ENCODE assay signal across 14 cellular contexts in genomic region chr1:224501836-224502235, GRCh38.
DNase-seq lines count a peak whose midpoint lies in the region; ATAC-seq and TF ChIP-seq lines count a peak whose summit lies in the region.
"Had no signal": no experiment of that assay in that cellular context is flagged by ENCODE, and none has a peak within 500 bp of the region (broad histone marks: within the 10 kb centered on the region; RNA-seq: fewer than 3 reads in every experiment).

No MANE protein-coding gene starts in this region.

- H3K4me3 Mint-ChIP-seq in osteocyte (ENCODE audit: unreplicated experiment), result no peak overlapping the region
- H3K4me3 Mint-ChIP-seq: memory B cell had no signal

- H3K9me3 Mint-ChIP-seq in osteocyte (ENCODE audit: unreplicated experiment), result peaks cover 6% of the 10 kb centered on the region

- H3K4me2 ChIP-seq in BLaER1 treated with 17β-estradiol and CSF1 and Interleukin-3, amounts not matched to agents 10 nM and 100 nM, result peak overlapping the region; percentile 77 to 96 (median 88); a peak in 21 of 22 replicates

- H3K27me3 ChIP-seq in BLaER1 treated with 17β-estradiol and CSF1 and Interleukin-3, amounts not matched to agents 10 nM and 100 nM, result no peaks in the 10 kb centered on the region
- no peaks in the 10 kb centered on the region for H3K27me3 ChIP-seq in NT2/D1 (ENCODE audit: insufficient read depth, insufficient read length)

- no peak for DNase-seq in NT2/D1 (ENCODE audit: low read depth, low spot score)
- no peak for DNase-seq in epithelial cell of prostate (ENCODE audit: low read depth, low spot score)
- no peak for DNase-seq in osteocyte (ENCODE audit: extremely low spot score, unreplicated experiment)
- DNase-seq in NCI-H2029 (lab: John Stamatoyannopoulos, UW), result no peak
- no peak for DNase-seq in NCI-H2081 (lab: John Stamatoyannopoulos, UW)
- DNase-seq in NCI-H1092 treated with DMSO at 0.1 percent for 48 hours (lab: John Stamatoyannopoulos, UW), result no peak
- DNase-seq: activated naive CD4-positive, alpha-beta T cell treated with Interleukin-2 at 50 U/mL for 16 hours; effector memory CD4-positive, alpha-beta T cell; NCI-H1930; NCI-H526 had no signal

- no peak for ATAC-seq in HG02623 (IDR thresholded peaks at IDR 0.05; ENCODE audit: unreplicated experiment)

- no peak for TF ChIP-seq CTCF in osteocyte (IDR thresholded peaks at IDR 0.05)

- H3K4me1 Mint-ChIP-seq in osteocyte (ENCODE audit: unreplicated experiment), result peaks cover 86% of the 10 kb centered on the region

- H3K36me3 ChIP-seq in BLaER1 treated with 17β-estradiol and CSF1 and Interleukin-3, amounts not matched to agents 10 nM and 100 nM, result 0 out of 22 replicates have a peak, but pooled peaks cover 0 to under 1% (median 0%) of the 10 kb centered on the region in 11 experiments
- no peaks in the 10 kb centered on the region for H3K36me3 ChIP-seq in NT2/D1 (ENCODE audit: insufficient read depth, insufficient read length, low read length)

- H3K9ac ChIP-seq in BLaER1 treated with 17β-estradiol and CSF1 and Interleukin-3, amounts not matched to agents 10 nM and 100 nM, result peak overlapping the region in 10 of 11 experiments; percentile 60 to 78 (median 76); a peak in 15 of 22 replicates
- peak overlapping the region; percentile 68 for H3K9ac ChIP-seq in NT2/D1 (ENCODE audit: insufficient read length, low read depth)
- H3K9ac ChIP-seq: parathyroid adenoma had no signal

- peaks cover 60 to 96% (median 91%) of the 10 kb centered on the region in 10 experiments for H3K4me1 ChIP-seq in BLaER1 treated with 17β-estradiol and CSF1 and Interleukin-3, amounts not matched to agents 10 nM and 100 nM
- H3K4me1 ChIP-seq in NT2/D1 (ENCODE audit: insufficient read depth, insufficient read length), result peaks cover 29% of the 10 kb centered on the region

- H4K20me1 ChIP-seq in BLaER1 treated with 17β-estradiol and CSF1 and Interleukin-3, amounts not matched to agents 10 nM and 100 nM, result no peaks in the 10 kb centered on the region

- H3K36me3 Mint-ChIP-seq in osteocyte (ENCODE audit: unreplicated experiment), result no peaks in the 10 kb centered on the region
- H3K36me3 Mint-ChIP-seq: memory B cell had no signal

- peak overlapping the region; percentile 99 for H3K27ac Mint-ChIP-seq in osteocyte (ENCODE audit: unreplicated experiment)
- H3K27ac Mint-ChIP-seq: memory B cell had no signal

- H3K4me3 ChIP-seq in BLaER1 treated with 17β-estradiol and CSF1 and Interleukin-3, amounts not matched to agents 10 nM and 100 nM, result no peak overlapping the region
- H3K4me3 ChIP-seq in NT2/D1 (ENCODE audit: insufficient read length, low read depth), result no peak overlapping the region

- H3K9me3 ChIP-seq in BLaER1 treated with 17β-estradiol and CSF1 and Interleukin-3, amounts not matched to agents 10 nM and 100 nM (replicated peaks in 1 of 11), result peaks cover 0 to 4% (median 2%) of the 10 kb centered on the region in 11 experiments; a peak in 14 of 22 replicates
- H3K9me3 ChIP-seq in NT2/D1 (ENCODE audit: insufficient read depth, low read length), result peaks cover 3% of the 10 kb centered on the region

- peak overlapping the region in 10 of 11 experiments; percentile 78 to 98 (median 88); a peak in 18 of 22 replicates for H3K27ac ChIP-seq in BLaER1 treated with 17β-estradiol and CSF1 and Interleukin-3, amounts not matched to agents 10 nM and 100 nM
- peak overlapping the region; percentile 93 for H3K27ac ChIP-seq in epithelial cell of prostate
- H3K27ac ChIP-seq: parathyroid adenoma had no signal

- no peaks in the 10 kb centered on the region for H3K27me3 Mint-ChIP-seq in osteocyte (ENCODE audit: unreplicated experiment)
- H3K27me3 Mint-ChIP-seq: memory B cell had no signal
